ENCODE assay signal across 9 cellular contexts in the genomic region with DNA sequence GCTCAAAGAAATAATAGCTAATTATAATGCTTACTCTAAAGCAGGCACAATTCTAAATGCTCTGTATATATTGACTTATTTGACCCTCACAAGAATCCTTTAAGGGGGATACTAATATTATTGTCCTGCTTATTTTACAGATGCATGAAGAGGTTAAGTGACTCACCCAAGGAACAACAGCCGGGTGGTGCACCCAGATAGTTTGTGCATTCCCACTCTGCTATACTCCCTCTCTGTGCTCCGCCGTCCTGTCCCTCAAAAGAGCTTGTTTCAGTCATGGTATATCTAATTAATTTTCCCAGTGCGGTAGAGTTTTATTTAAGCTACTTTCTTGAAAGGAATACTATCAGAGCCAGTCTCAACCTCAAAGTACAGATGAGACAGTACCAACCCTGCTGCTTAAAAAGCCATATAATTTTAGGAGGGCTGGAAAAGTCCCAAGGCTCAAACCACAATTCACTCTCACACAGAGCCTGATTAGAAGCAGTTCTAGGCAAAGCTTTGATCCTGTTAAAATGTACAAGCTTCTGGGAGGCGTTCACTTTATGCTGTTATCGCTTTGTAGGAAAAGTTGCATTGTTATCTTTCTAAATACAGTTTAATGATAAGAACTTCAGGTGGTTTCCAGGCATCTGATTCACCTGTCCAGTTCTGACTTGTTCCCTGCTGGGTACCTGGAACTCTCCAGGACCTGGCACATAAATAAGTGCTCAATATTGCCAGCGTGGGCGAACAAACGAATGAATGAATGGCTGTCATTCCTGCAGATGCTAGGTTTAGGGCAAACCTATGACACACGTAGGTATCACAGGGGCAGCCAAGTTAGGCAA.
A peak's percentile ranks its signal among the peaks of the same experiment; 100 is the strongest.
DNase-seq lines count a peak whose midpoint lies in the region; TF ChIP-seq lines count a peak whose summit lies in the region.
"Had no signal": no experiment of that assay in that cellular context is flagged by ENCODE, and none has a peak within 500 bp of the region (broad histone marks: within the 10 kb centered on the region; RNA-seq: fewer than 3 reads in every experiment).

No MANE protein-coding gene starts in this region.

- peak overlapping the region in 1 of 2 donors; percentile 1 for H3K4me3 ChIP-seq in uterus

- no peaks in the 10 kb centered on the region for H3K27me3 ChIP-seq in uterus

- peak overlapping the region; percentile 99 for H3K27ac ChIP-seq in caudate nucleus (ENCODE audit: low read depth, low read length)
- H3K27ac ChIP-seq in uterus = peak overlapping the region; percentile 70 to 85

- H3K9me3 ChIP-seq in uterus = no peaks in the 10 kb centered on the region

- intact Hi-C loops in uterus (cut with DNase I; ENCODE audit: low total_unique reads) (loop anchor here (10.0 kb wide), 1 partner anchor 91 kb away; no protein-coding TSS in a partner anchor), posterior vena cava (cut with DNase I) (no loop called here)

- TF ChIP-seq CTCF in uterus (IDR thresholded peaks at IDR 0.05) = no peak

- peaks cover 32 to 39% of the 10 kb centered on the region in 2 donors for H3K4me1 ChIP-seq in uterus

- no peak for TF ChIP-seq POLR2A in uterus (IDR thresholded peaks at IDR 0.05)

- peak; percentile 51 for DNase-seq in stimulated activated CD4-positive, alpha-beta T cell treated with anti-CD3 and anti-CD28 coated beads, Interleukin-15, amount 100 ng/mL, for 24 hours
- no peak for DNase-seq in stimulated activated CD4-positive, alpha-beta T cell treated with anti-CD3 and anti-CD28 coated beads, Interleukin-4, amount 100 ng/mL, for 1 hour
- peak in 1 of 61 donors; percentile 30 for DNase-seq in caudate nucleus (lab: John Stamatoyannopoulos, UW)
- peak; percentile 35 for DNase-seq in myocyte (ENCODE audit: low read depth)
- no peak for DNase-seq in uterus
- DNase-seq in GM19240 (ENCODE audit: insufficient read length, low spot score) = no peak
- no peak for DNase-seq in iPS-NIHi11 (ENCODE audit: low spot score)
- no peak for DNase-seq in posterior vena cava (ENCODE audit: low spot score)
- DNase-seq: Kasumi-1 had no signal

- H3K36me3 ChIP-seq in uterus = no peaks in the 10 kb centered on the region

Comparison
In these comparisons a context has a peak if more than half of its experiments do, and no peak if none do; other contexts are left out.
1. DNase-seq: peak in stimulated activated CD4-positive, alpha-beta T cell treated with anti-CD3 and anti-CD28 coated beads, Interleukin-15, amount 100 ng/mL, for 24 hours (single experiment) and myocyte (single experiment); none in stimulated activated CD4-positive, alpha-beta T cell treated with anti-CD3 and anti-CD28 coated beads, Interleukin-4, amount 100 ng/mL, for 1 hour (single experiment), uterus (0 of 2), GM19240 (single experiment), iPS-NIHi11 (single experiment) and posterior vena cava (single experiment).